15 cellular contexts compared by ENCODE assay signal in genomic region chr12:89859513-89860220, GRCh38.
A peak's percentile ranks its signal among the peaks of the same experiment; 100 is the strongest.
DNase-seq lines count a peak whose midpoint lies in the region; ATAC-seq and TF ChIP-seq lines count a peak whose summit lies in the region.
"Had no signal": no experiment of that assay in that cellular context is flagged by ENCODE, and none has a peak within 500 bp of the region (broad histone marks: within the 10 kb centered on the region; RNA-seq: fewer than 3 reads in every experiment).

No MANE protein-coding gene starts in this region.

- no TSS peak for BruUV-seq in Calu3 (replicated peaks; lab: Mats Ljungman, UMichigan)

- TF ChIP-seq CTCF in Calu3 (IDR thresholded peaks at IDR 0.05; ENCODE audit: unreplicated experiment) (no peak), fibroblast of the aortic adventitia (IDR thresholded peaks at IDR 0.05; ENCODE audit: insufficient read depth, low read length) (no peak)

- peak; percentile 15 for DNase-seq in Calu3
- DNase-seq in MG63: peak; percentile 11
- DNase-seq in fibroblast of the aortic adventitia (ENCODE audit: low read depth): peak; percentile 20
- peak; percentile 19 for DNase-seq in renal cortical epithelial cell (ENCODE audit: low read depth)
- DNase-seq in left cardiac atrium: no peak
- no peak for DNase-seq in NCI-H146 treated with DMSO at 0.1 percent for 48 hours (lab: John Stamatoyannopoulos, UW; ENCODE audit: unreplicated experiment)
- DNase-seq: activated CD4-positive, CD25-positive, alpha-beta regulatory T cell treated with anti-CD3 and anti-CD28 coated beads, Interleukin-2, amount 50 U/mL, for 72 hours; aorta; BE2C; DMS53; ovary; sigmoid colon; stimulated activated CD4-positive, alpha-beta T cell treated with anti-CD3 and anti-CD28 coated beads, Interleukin-1b, Interleukin-23, amount 100 ng/mL, for 48 hours had no signal

- H3K4me3 ChIP-seq in MG63 (no peak overlapping the region), fibroblast of the aortic adventitia (ENCODE audit: low read depth, low read length) (no peak overlapping the region)
- H3K4me3 ChIP-seq: ovary, sigmoid colon had no signal

- H3K27ac Mint-ChIP-seq in Calu3 (ENCODE audit: unreplicated experiment): no peak overlapping the region

- no peak overlapping the region for H3K4me3 Mint-ChIP-seq in Calu3 (ENCODE audit: low read depth, unreplicated experiment)

- H3K36me3 ChIP-seq in MG63: no peaks in the 10 kb centered on the region
- H3K36me3 ChIP-seq: BE2C, ovary, sigmoid colon had no signal

- no peaks in the 10 kb centered on the region for H3K27me3 ChIP-seq in MG63
- H3K27me3 ChIP-seq: BE2C, ovary, sigmoid colon had no signal

- no peaks in the 10 kb centered on the region for H3K9me3 ChIP-seq in MG63
- H3K9me3 ChIP-seq: BE2C, ovary, sigmoid colon had no signal

- peaks cover 20% of the 10 kb centered on the region for H3K4me1 Mint-ChIP-seq in Calu3 (ENCODE audit: low read depth, unreplicated experiment)

- no peak for ATAC-seq in left cardiac atrium
- no peak for ATAC-seq in GM18868 (IDR thresholded peaks at IDR 0.05; ENCODE audit: unreplicated experiment)
- ATAC-seq: Panc1 had no signal

- H3K9me3 Mint-ChIP-seq in Calu3 (ENCODE audit: low read depth, unreplicated experiment): no peaks in the 10 kb centered on the region

- CTCF ChIA-PET in Calu3 (lab: Charles Lee): interaction anchor here (0.6 kb wide), 1 partner anchor 31 kb away, joined by 3 read pairs; no protein-coding TSS in a partner anchor

- no peaks in the 10 kb centered on the region for H3K36me3 Mint-ChIP-seq in Calu3 (ENCODE audit: insufficient read depth, unreplicated experiment)

- intact Hi-C loops in Calu3 (cut with micrococcal nuclease; ENCODE audit: unreplicated experiment): no loop called here
- intact Hi-C loops in left cardiac atrium (cut with DNase I): no loop called here

- no peaks in the 10 kb centered on the region for H3K27me3 Mint-ChIP-seq in Calu3 (ENCODE audit: unreplicated experiment)

Comparison
In these comparisons a context has a peak if more than half of its experiments do, and no peak if none do; other contexts are left out.
1. DNase-seq: peak in Calu3 (single experiment), MG63 (single experiment), fibroblast of the aortic adventitia (single experiment) and renal cortical epithelial cell (single experiment); none in left cardiac atrium (single experiment) and NCI-H146 treated with DMSO at 0.1 percent for 48 hours (single experiment).